Comparison of ENCODE assay signal across 1 cellular context in genomic region chr9:75147638-75148037, GRCh38.
TF ChIP-seq lines count a peak whose summit lies in the region.

No MANE protein-coding gene starts in this region.

TF ChIP-seq in GM12878, 131 proteins besides CTCF, POLR2A, EP300 and RAD21:
- TF ChIP-seq SUZ12 (IDR thresholded peaks at IDR 0.05; ENCODE audit: unreplicated experiment) (no peak), SP1 (IDR thresholded peaks at IDR 0.05; ENCODE audit: low read depth, low read length) (no peak), RUNX3 (IDR thresholded peaks at IDR 0.05; ENCODE audit: low read length) (no peak), SPI1 (IDR thresholded peaks at IDR 0.05; ENCODE audit: borderline replicate concordance, insufficient read depth, low read depth, low read length) (0 out of 2 replicates have a peak, but pooled peaks have one; percentile 9), REST (IDR thresholded peaks at IDR 0.05; ENCODE audit: low read depth, low read length) (no peak)
